ENCODE assay signal across 17 cellular contexts in genomic region chr7:81645435-81645834, GRCh38.
"Had no signal": no experiment of that assay in that cellular context is flagged by ENCODE, and none has a peak within 500 bp of the region (broad histone marks: within the 10 kb centered on the region; RNA-seq: fewer than 3 reads in every experiment).

No MANE protein-coding gene starts in this region.

- DNase-seq: activated CD4-positive, alpha-beta memory T cell treated with anti-CD3 and anti-CD28 coated beads for 36 hours; activated CD4-positive, alpha-beta T cell treated with anti-CD3 and anti-CD28 coated beads for 36 hours; activated CD8-positive, alpha-beta memory T cell treated with anti-CD3 and anti-CD28 coated beads, Interleukin-2, amount 10 ng/mL, durations not matched to agents 7 days and 5 days; activated naive CD4-positive, alpha-beta T cell treated with anti-CD3 and anti-CD28 coated beads, Interleukin-2, amount 10 ng/mL, durations not matched to agents 7 days and 5 days; activated T-cell treated with anti-CD3 and anti-CD28 coated beads, Interleukin-2, amount 50 U/mL, for 1 hour; endodermal cell; left lung; mammary epithelial cell; naive thymus-derived CD4-positive, alpha-beta T cell; stimulated activated CD4-positive, alpha-beta T cell treated with anti-CD3 and anti-CD28 coated beads, Interleukin-4, amount 100 ng/mL, for 24 hours; stimulated activated naive CD4-positive, alpha-beta T cell treated with Interleukin-2 at 50 U/mL for 16 hours; substantia nigra; transverse colon had no signal

- ATAC-seq: activated CD4-positive, alpha-beta T cell treated with anti-CD3 and anti-CD28 coated beads for 36 hours; activated CD8-positive, alpha-beta memory T cell treated with anti-CD3 and anti-CD28 coated beads, Interleukin-2, amount 10 ng/mL, durations not matched to agents 7 days and 5 days; gastroesophageal sphincter; left lung; naive thymus-derived CD4-positive, alpha-beta T cell had no signal

- H3K27ac ChIP-seq: dorsolateral prefrontal cortex, gastroesophageal sphincter, left lung, skin epidermis, transverse colon had no signal

- H3K36me3 ChIP-seq: gastroesophageal sphincter, left lung, transverse colon had no signal

- H3K9me3 ChIP-seq: left lung, transverse colon had no signal

- FAIRE-seq: keratinocyte had no signal

- H3K4me1 ChIP-seq: gastroesophageal sphincter, left lung, transverse colon had no signal

- H3K4me3 ChIP-seq: dorsolateral prefrontal cortex, gastroesophageal sphincter, left lung, skin epidermis, transverse colon had no signal

- H3K27me3 ChIP-seq: dorsolateral prefrontal cortex, gastroesophageal sphincter, left lung, transverse colon had no signal
